13 cellular contexts compared by ENCODE assay signal in the genomic region with DNA sequence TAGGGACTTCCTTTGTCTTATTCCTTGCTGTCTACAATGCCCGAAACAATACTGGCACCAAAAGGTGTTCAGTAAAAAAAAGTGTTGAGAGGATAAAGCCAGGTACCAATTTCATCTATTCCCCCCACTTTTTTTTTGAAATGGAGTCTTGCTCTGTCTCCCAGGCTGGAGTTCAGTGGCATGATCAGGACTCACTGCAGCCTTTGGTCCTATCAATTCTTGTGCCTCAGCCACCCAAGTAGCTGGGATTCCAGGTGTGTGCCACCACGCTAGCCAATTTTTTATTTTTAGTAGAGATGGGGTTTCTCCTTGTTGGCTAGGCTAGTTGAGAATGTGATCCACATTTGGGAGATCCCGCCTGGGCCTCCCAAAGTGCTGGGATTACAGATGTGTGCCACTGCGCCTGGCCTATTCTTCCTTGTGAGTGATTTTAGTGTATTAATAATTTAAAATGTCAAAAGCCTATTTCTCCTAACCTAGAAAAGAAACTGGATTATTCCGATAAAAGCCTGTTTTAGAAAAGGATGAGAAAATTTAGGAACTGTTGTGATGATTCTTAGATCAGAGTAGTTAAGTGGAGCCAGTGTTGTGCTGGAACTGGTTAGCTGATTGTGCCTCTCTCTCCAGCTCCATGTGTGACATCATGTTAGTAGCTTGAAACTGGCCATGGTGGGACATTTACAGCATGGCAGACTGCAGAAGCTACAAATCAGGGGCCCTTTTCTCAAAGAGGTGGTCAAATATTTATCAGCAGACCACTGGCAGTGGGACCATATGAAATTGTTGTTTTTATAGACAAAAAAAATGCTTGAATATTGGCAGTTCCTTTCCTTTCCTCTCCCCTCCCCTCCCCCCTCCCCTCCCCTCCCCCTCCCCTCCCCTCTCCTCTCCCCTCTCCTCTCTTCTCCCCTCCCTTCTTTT. TPM values are rescaled to one million over a fixed set of nuclear protein-coding genes. Genes with fewer than 3 reads are reported as not detected.
A peak's percentile ranks its signal among the peaks of the same experiment; 100 is the strongest.
DNase-seq lines count a peak whose midpoint lies in the region; TF ChIP-seq lines count a peak whose summit lies in the region.
"Had no signal": no experiment of that assay in that cellular context is flagged by ENCODE, and none has a peak within 500 bp of the region (broad histone marks: within the 10 kb centered on the region; RNA-seq: fewer than 3 reads in every experiment).

No MANE protein-coding gene starts in this region.

- H3K27me3 Mint-ChIP-seq in activated naive CD4-positive, alpha-beta T cell treated with anti-CD3 and anti-CD28 coated beads, Interleukin-2, amount 50 U/mL, for 24 hours = no peaks in the 10 kb centered on the region

- no peak overlapping the region for H3K9ac ChIP-seq in SK-N-MC (ENCODE audit: insufficient read length)

- H3K4me1 Mint-ChIP-seq in activated naive CD4-positive, alpha-beta T cell treated with anti-CD3 and anti-CD28 coated beads, Interleukin-2, amount 50 U/mL, for 24 hours = peaks cover 77% of the 10 kb centered on the region

- H3K27ac Mint-ChIP-seq in activated naive CD4-positive, alpha-beta T cell treated with anti-CD3 and anti-CD28 coated beads, Interleukin-2, amount 50 U/mL, for 24 hours = peak overlapping the region; percentile 94

- H3K9me3 ChIP-seq in SK-N-MC (ENCODE audit: low read depth, low read length) = no peaks in the 10 kb centered on the region
- H3K9me3 ChIP-seq: thyroid gland had no signal

- H3K9me3 Mint-ChIP-seq in activated naive CD4-positive, alpha-beta T cell treated with anti-CD3 and anti-CD28 coated beads, Interleukin-2, amount 50 U/mL, for 24 hours = no peaks in the 10 kb centered on the region

- DNase-seq in activated naive CD4-positive, alpha-beta T cell (lab: John Stamatoyannopoulos, UW) = no peak
- DNase-seq in SK-N-MC (ENCODE audit: low read depth, low spot score) (no peak), epithelial cell of prostate (ENCODE audit: low read depth, low spot score) (no peak), inferior parietal cortex (ENCODE audit: extremely low spot score) (no peak), GM20000 (ENCODE audit: low spot score) (no peak)
- DNase-seq in stimulated activated CD4-positive, alpha-beta T cell treated with anti-CD3 and anti-CD28 coated beads, Interleukin-1b, Interleukin-23, amount 100 ng/mL, for 48 hours = no peak
- DNase-seq: C1 segment of cervical spinal cord; stimulated activated CD4-positive, alpha-beta T cell treated with anti-CD3 and anti-CD28 coated beads, Interleukin-2, amount 100 ng/mL, for 24 hours; SW 1271; thyroid gland had no signal

- H3K4me3 Mint-ChIP-seq in activated naive CD4-positive, alpha-beta T cell treated with anti-CD3 and anti-CD28 coated beads, Interleukin-2, amount 50 U/mL, for 24 hours = peak overlapping the region; percentile 91

- H3K36me3 ChIP-seq in SK-N-MC (ENCODE audit: insufficient read depth, low read length) (peaks cover 10% of the 10 kb centered on the region; the same call in 1 of the 2 replicates), urinary bladder (ENCODE audit: insufficient read depth) (no peaks in the 10 kb centered on the region)
- H3K36me3 ChIP-seq: thyroid gland had no signal

- no peaks in the 10 kb centered on the region for H3K4me1 ChIP-seq in urinary bladder (ENCODE audit: insufficient read depth)

- H3K36me3 Mint-ChIP-seq in activated naive CD4-positive, alpha-beta T cell treated with anti-CD3 and anti-CD28 coated beads, Interleukin-2, amount 50 U/mL, for 24 hours = peaks cover 12% of the 10 kb centered on the region

- 97% methylated on average over 5 of the region's 5 CpGs for WGBS in urinary bladder

- no peak for TF ChIP-seq CTCF in GM20000 (IDR thresholded peaks at IDR 0.05; ENCODE audit: extremely low read depth, missing control alignments)

- H3K4me3 ChIP-seq in SK-N-MC (no peak overlapping the region), urinary bladder (ENCODE audit: low read depth, low read length) (no peak overlapping the region)
- H3K4me3 ChIP-seq: thyroid gland had no signal

- H3K27ac ChIP-seq in SK-N-MC (peak overlapping the region; percentile 88), epithelial cell of prostate (peak overlapping the region; percentile 35), urinary bladder (ENCODE audit: low read depth) (peak overlapping the region; percentile 23)
- H3K27ac ChIP-seq: HL-60 had no signal

RNA-seq across cellular contexts. Expression of a gene that starts 14.3 kb away (rescaled TPM):
- total RNA-seq in urinary bladder = 45.5 TPM
- 18.6 TPM for polyA plus RNA-seq in urinary bladder

Comparison
In these comparisons a context has a peak if more than half of its experiments do, and no peak if none do; other contexts are left out.
1. H3K27ac ChIP-seq: peak in every context shown above with its lines; median percentile 88 in SK-N-MC; 35 in epithelial cell of prostate; 23 in urinary bladder.